Comparison of ENCODE assay signal across 23 cellular contexts in the genomic region with DNA sequence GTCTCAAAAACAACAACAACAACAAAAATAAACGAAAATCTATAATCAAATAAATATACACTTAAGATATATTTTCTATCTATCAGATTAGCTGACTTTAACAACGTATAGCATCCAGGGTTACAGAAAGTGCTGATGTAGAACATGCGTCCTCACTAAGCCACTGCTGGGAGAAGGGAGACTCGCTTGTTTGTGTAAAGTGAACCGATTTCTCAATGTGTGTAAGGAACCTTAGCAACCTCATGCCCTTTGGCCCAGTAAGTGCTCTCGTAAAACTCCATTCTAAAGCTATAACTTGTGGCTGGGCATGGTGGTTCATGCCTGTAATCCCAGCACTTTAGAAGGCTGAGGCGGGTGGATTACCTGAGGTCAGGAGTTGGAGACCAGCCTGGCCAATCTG. TPM values are rescaled to one million over a fixed set of nuclear protein-coding genes. Genes with fewer than 3 reads are reported as not detected.
DNase-seq lines count a peak whose midpoint lies in the region; ATAC-seq and TF ChIP-seq lines count a peak whose summit lies in the region.
"Had no signal": no experiment of that assay in that cellular context is flagged by ENCODE, and none has a peak within 500 bp of the region (broad histone marks: within the 10 kb centered on the region; RNA-seq: fewer than 3 reads in every experiment).

No MANE protein-coding gene starts in this region.

- dilution Hi-C loops in IMR-90 (cut with HindIII; ENCODE audit: low sequenced_read_pairs, unreplicated experiment): no loop called here

- H3K14ac ChIP-seq in IMR-90 (replicated peaks; ENCODE audit: low read depth, low read length): peak overlapping the region; percentile 27; the same call in 1 of the 2 replicates
- no peak overlapping the region for H3K14ac ChIP-seq in H9 (ENCODE audit: insufficient read depth, low read length)

- H4K5ac ChIP-seq in IMR-90 (ENCODE audit: low read depth, low read length): no peak overlapping the region
- H4K5ac ChIP-seq in H9 (ENCODE audit: insufficient read length, low read depth, low read length): no peak overlapping the region

- H3F3A ChIP-seq in smooth muscle cell (ENCODE audit: low read depth): peaks cover 16% of the 10 kb centered on the region

- TF ChIP-seq POLR2A in IMR-90 (IDR thresholded peaks at IDR 0.05; ENCODE audit: low read depth, low read length): no peak

- H3K9me3 ChIP-seq in IMR-90 (ENCODE audit: control insufficient read depth, insufficient read depth, low read length) (no peaks in the 10 kb centered on the region), RWPE2 (ENCODE audit: severe bottlenecking) (no peaks in the 10 kb centered on the region), left lung (no peaks in the 10 kb centered on the region), smooth muscle cell (replicated peaks; ENCODE audit: low read depth) (no peaks in the 10 kb centered on the region), H9 (ENCODE audit: control insufficient read depth, low read depth, low read length) (no peaks in the 10 kb centered on the region)
- H3K9me3 ChIP-seq: heart left ventricle, thyroid gland had no signal

- no peak overlapping the region for H2BK15ac ChIP-seq in IMR-90 (ENCODE audit: low read depth, low read length)
- no peak overlapping the region for H2BK15ac ChIP-seq in H9 (ENCODE audit: low read depth, low read length)

- H2AK5ac ChIP-seq in IMR-90 (ENCODE audit: low read depth, low read length) (peak overlapping the region; percentile 54; the same call in 1 of the 2 replicates), H9 (ENCODE audit: insufficient read length, low read length) (no peak overlapping the region)

- no peak overlapping the region for H3K4me3 Mint-ChIP-seq in H9
- H3K4me3 Mint-ChIP-seq: memory B cell, natural killer cell, T-helper 17 cell had no signal

- H2BK5ac ChIP-seq in IMR-90 (ENCODE audit: low read depth, low read length, poor library complexity, severe bottlenecking) (no peak overlapping the region), H9 (ENCODE audit: insufficient read length, low read length) (no peak overlapping the region)

- H3K4me1 ChIP-seq in IMR-90 (ENCODE audit: control insufficient read depth, insufficient read depth, low read length): peaks cover 20% of the 10 kb centered on the region
- H3K4me1 ChIP-seq in RWPE2 (ENCODE audit: insufficient read depth, poor library complexity, severe bottlenecking): peaks cover 3% of the 10 kb centered on the region
- H3K4me1 ChIP-seq in left lung: peaks cover 13 to 34% of the 10 kb centered on the region in 2 donors
- peaks cover 17% of the 10 kb centered on the region for H3K4me1 ChIP-seq in smooth muscle cell (ENCODE audit: low read depth)
- no peaks in the 10 kb centered on the region; the same call in 1 of the 2 replicates for H3K4me1 ChIP-seq in H9 (ENCODE audit: insufficient read depth, low read length)

- BruUV-seq in IMR-90 (replicated peaks; lab: Mats Ljungman, UMichigan): no TSS peak

- H4K8ac ChIP-seq in IMR-90 (ENCODE audit: low read depth in 2 of 2, low read length in 2 of 2): no peak overlapping the region
- H4K8ac ChIP-seq in H9 (replicated peaks; ENCODE audit: insufficient read length, low read depth, low read length): no peak overlapping the region

- H3K56ac ChIP-seq in IMR-90 (ENCODE audit: extremely low read depth, insufficient read depth, low read length) (no peak overlapping the region), H9 (ENCODE audit: insufficient read length, low read depth, low read length) (no peak overlapping the region)

- H2BK120ac ChIP-seq in IMR-90 (ENCODE audit: low read depth, low read length) (no peak overlapping the region; the same call in 1 of the 2 replicates), H9 (ENCODE audit: low read depth, low read length, poor library complexity, severe bottlenecking) (no peak overlapping the region)

- POLR2A ChIA-PET in IMR-90 (lab: Charles Lee; ENCODE audit: unreplicated experiment): no interaction called here

- in situ Hi-C loops in IMR-90 (cut with MboI; ENCODE audit: low sequenced_read_pairs): no loop called here

- H2AFZ ChIP-seq in IMR-90 (replicated peaks; ENCODE audit: low read length, poor library complexity) (no peak overlapping the region), smooth muscle cell (ENCODE audit: low read depth) (no peak overlapping the region), H9 (ENCODE audit: low read length) (no peak overlapping the region)

- H2AK9ac ChIP-seq in IMR-90 (replicated peaks; ENCODE audit: low read depth, low read length, poor library complexity): no peak overlapping the region

- H3K9me1 ChIP-seq in IMR-90 (ENCODE audit: insufficient read depth, low read length): peaks cover 19% of the 10 kb centered on the region

- CTCF ChIA-PET in IMR-90 (lab: Yijun Ruan, JAX): no interaction called here

- intact Hi-C loops in IMR-90 (cut with micrococcal nuclease) (no loop called here), left lung (cut with DNase I) (no loop called here)

- H3K4me3 ChIP-seq in IMR-90 (ENCODE audit: insufficient read depth, low read depth, low read length) (no peak overlapping the region), RWPE2 (ENCODE audit: severe bottlenecking) (no peak overlapping the region), left lung (no peak overlapping the region), smooth muscle cell (no peak overlapping the region)
- H3K4me3 ChIP-seq: heart left ventricle, thyroid gland had no signal

- H3K4me2 ChIP-seq in IMR-90 (ENCODE audit: low read depth, low read length) (no peak overlapping the region), smooth muscle cell (no peak overlapping the region), H9 (ENCODE audit: insufficient read depth, insufficient read length, low read length) (no peak overlapping the region)

- H3K4me1 Mint-ChIP-seq in H9: peaks cover 4 to 9% of the 10 kb centered on the region in 2 experiments
- H3K4me1 Mint-ChIP-seq: memory B cell, natural killer cell had no signal

- no peak overlapping the region for H3K9ac ChIP-seq in IMR-90 (ENCODE audit: low read depth, low read length)
- H3K9ac ChIP-seq in smooth muscle cell (ENCODE audit: low read depth): no peak overlapping the region
- H3K9ac ChIP-seq in H9 (ENCODE audit: extremely low read depth, insufficient read length, low read length): no peak overlapping the region

- no peak overlapping the region for H2BK12ac ChIP-seq in H9 (ENCODE audit: insufficient read length, low read depth, low read length)

- H3K79me2 ChIP-seq in smooth muscle cell (ENCODE audit: low read depth) (no peaks in the 10 kb centered on the region), H9 (ENCODE audit: insufficient read depth, low read length) (no peaks in the 10 kb centered on the region)

- H3K4ac ChIP-seq in IMR-90 (ENCODE audit: low read depth, low read length) (no peak overlapping the region), H9 (ENCODE audit: low read depth, low read length) (no peak overlapping the region)

- no peaks in the 10 kb centered on the region for H3K23me2 ChIP-seq in H9 (ENCODE audit: insufficient read length, low read depth, low read length, poor library complexity, severe bottlenecking)

- no peak for TF ChIP-seq RAD21 in IMR-90 (IDR thresholded peaks at IDR 0.05; ENCODE audit: low read length)

- H3T11ph ChIP-seq in H9 (ENCODE audit: low read length): no peak overlapping the region

- H4K91ac ChIP-seq in IMR-90 (ENCODE audit: insufficient read depth, low read depth, low read length) (no peak overlapping the region), H9 (ENCODE audit: insufficient read length, low read depth, low read length) (no peak overlapping the region)

- no peaks in the 10 kb centered on the region for H3K36me3 Mint-ChIP-seq in H9 (ENCODE audit: insufficient read depth in 1 of 3, low read depth in 3 of 3)
- H3K36me3 Mint-ChIP-seq: memory B cell, natural killer cell had no signal

- no CpG with 5 or more reads among the region's 7 CpGs for WGBS in IMR-90 (ENCODE audit: extremely low coverage in 2 of 2, insufficient read length in 1 of 2), 2 experiments
- WGBS in smooth muscle cell (ENCODE audit: low lambda C conversion rate): 32% methylated on average over 7 of the region's 7 CpGs
- WGBS in H9 (ENCODE audit: extremely low coverage, insufficient read length, low lambda C conversion rate): 100% methylated on average over 1 of the region's 7 CpGs

- no peak overlapping the region for H3K23ac ChIP-seq in IMR-90 (ENCODE audit: low read depth, low read length)
- no peak overlapping the region for H3K23ac ChIP-seq in H9 (ENCODE audit: insufficient read length, low read depth, low read length)

- H2BK20ac ChIP-seq in IMR-90 (ENCODE audit: low read depth, low read length): peak overlapping the region; percentile 72; the same call in 1 of the 2 replicates
- no peak overlapping the region for H2BK20ac ChIP-seq in H9 (ENCODE audit: low read depth, low read length, poor library complexity, severe bottlenecking)

- H3K18ac ChIP-seq in IMR-90 (ENCODE audit: low read depth, low read length) (no peak overlapping the region), H9 (ENCODE audit: insufficient read length, low read depth, low read length) (no peak overlapping the region)

- H3K36me3 ChIP-seq in IMR-90 (ENCODE audit: control insufficient read depth, insufficient read depth, low read length) (no peaks in the 10 kb centered on the region), RWPE2 (ENCODE audit: low read depth) (no peaks in the 10 kb centered on the region), left lung (no peaks in the 10 kb centered on the region), smooth muscle cell (ENCODE audit: low read depth) (no peaks in the 10 kb centered on the region)
- H3K36me3 ChIP-seq: heart left ventricle, thyroid gland, WERI-Rb-1 had no signal

- H3K27me3 ChIP-seq in IMR-90 (ENCODE audit: control insufficient read depth, insufficient read depth, low read length): no peaks in the 10 kb centered on the region
- no peaks in the 10 kb centered on the region for H3K27me3 ChIP-seq in RWPE2 (ENCODE audit: insufficient read depth, poor library complexity, severe bottlenecking)
- no peaks in the 10 kb centered on the region for H3K27me3 ChIP-seq in left lung
- no peaks in the 10 kb centered on the region for H3K27me3 ChIP-seq in smooth muscle cell (ENCODE audit: low read depth)
- no peaks in the 10 kb centered on the region for H3K27me3 ChIP-seq in H9 (ENCODE audit: insufficient read depth, low read length)
- H3K27me3 ChIP-seq: heart left ventricle, thyroid gland had no signal

- 0 out of 4 replicates have a peak, but pooled peaks cover 0 to 7% of the 10 kb centered on the region in 2 experiments for H3K79me1 ChIP-seq in IMR-90 (ENCODE audit: low read depth in 1 of 2, low read length in 2 of 2)
- no peaks in the 10 kb centered on the region for H3K79me1 ChIP-seq in H9 (ENCODE audit: insufficient read depth, low read depth, low read length, poor library complexity, severe bottlenecking)

- TF ChIP-seq CTCF in IMR-90 (conservative IDR thresholded peaks at IDR 0.05; ENCODE audit: low read depth, low read length): no peak
- TF ChIP-seq CTCF in RWPE2 (IDR thresholded peaks at IDR 0.05; ENCODE audit: poor library complexity, severe bottlenecking): no peak
- TF ChIP-seq CTCF in left lung (IDR thresholded peaks at IDR 0.05): no peak
- no peak for TF ChIP-seq CTCF in smooth muscle cell (IDR thresholded peaks at IDR 0.05; ENCODE audit: borderline replicate concordance, insufficient read depth, poor library complexity, severe bottlenecking)
- no peak for TF ChIP-seq CTCF in H9 (conservative IDR thresholded peaks at IDR 0.05)

- H3K9me3 Mint-ChIP-seq in H9: no peaks in the 10 kb centered on the region
- H3K9me3 Mint-ChIP-seq: memory B cell, natural killer cell had no signal

- ATAC-seq in IMR-90 (ENCODE audit: low read depth) (no peak), RWPE2 (ENCODE audit: low read depth) (peak; percentile 49), left lung (peak; percentile 58), HG03108 (IDR thresholded peaks at IDR 0.05; ENCODE audit: unreplicated experiment) (no peak)
- ATAC-seq: heart left ventricle, natural killer cell, T-helper 17 cell had no signal

- no peaks in the 10 kb centered on the region; the same call in 1 of the 2 replicates for H4K20me1 ChIP-seq in IMR-90 (ENCODE audit: insufficient read depth, low read length)
- no peaks in the 10 kb centered on the region for H4K20me1 ChIP-seq in smooth muscle cell (ENCODE audit: low read depth)
- no peaks in the 10 kb centered on the region for H4K20me1 ChIP-seq in H9 (ENCODE audit: control insufficient read depth, insufficient read depth, insufficient read length)

- H3K27me3 Mint-ChIP-seq in H9 (ENCODE audit: low read depth): peaks cover 4% of the 10 kb centered on the region
- H3K27me3 Mint-ChIP-seq: T-helper 17 cell had no signal

- no peak overlapping the region for H3K27ac Mint-ChIP-seq in H9
- H3K27ac Mint-ChIP-seq: memory B cell, natural killer cell, T-helper 17 cell had no signal

- DNase-seq in IMR-90 (no peak), RWPE2 (ENCODE audit: low spot score) (no peak), left lung (no peak), smooth muscle cell (lab: John Stamatoyannopoulos, UW; ENCODE audit: unreplicated experiment) (no peak), H9 (no peak)
- DNase-seq in activated CD4-positive, alpha-beta T cell treated with anti-CD3 and anti-CD28 coated beads for 1 hour: no peak
- DNase-seq: activated CD4-positive, alpha-beta T cell treated with anti-CD3 and anti-CD28 coated beads, Interleukin-2, amount 50 U/mL, for 48 hours; activated gamma-delta T cell treated with Interleukin-2 at 50 U/mL for 16 hours; activated T-cell treated with anti-CD3 and anti-CD28 coated beads for 4 hours; cortex of kidney; DMS79; H7; heart left ventricle; natural killer cell; NCI-H146; NCI-H2171 treated with DMSO at 0.1 percent for 48 hours; NCI-H82; stimulated activated naive CD4-positive, alpha-beta T cell treated with Interleukin-2 at 50 U/mL for 16 hours; T-helper 17 cell; WERI-Rb-1 had no signal

- no peak overlapping the region for H3K27ac ChIP-seq in IMR-90 (ENCODE audit: insufficient read depth, low read length)
- no peak overlapping the region for H3K27ac ChIP-seq in RWPE2 (ENCODE audit: poor library complexity, severe bottlenecking)
- no peak overlapping the region for H3K27ac ChIP-seq in left lung
- peak overlapping the region; percentile 6 for H3K27ac ChIP-seq in smooth muscle cell (ENCODE audit: low read depth)
- H3K27ac ChIP-seq in H9 (ENCODE audit: insufficient read length, low read depth, low read length): no peak overlapping the region
- H3K27ac ChIP-seq: heart left ventricle, WERI-Rb-1 had no signal

RNA-seq across cellular contexts. Expression of gene NFKBIA, which starts 23.8 kb away (rescaled TPM):
- total RNA-seq in IMR-90 (2012; rRNA removed) (97.1 and 102 TPM in 2 replicates), left lung (100 to 1,000 TPM; 133 to 348 TPM), smooth muscle cell (170 and 215 TPM in 2 replicates), H9 (2021) (38.4 and 39.1 TPM in 2 replicates)
- polyA plus RNA-seq in IMR-90 (2012; rRNA removed) (71.1 and 76.5 TPM in 2 replicates), smooth muscle cell (207 and 223 TPM in 2 replicates)
- polyA plus RNA-seq in IMR-90 (2012; cell fraction: cytosol; rRNA removed): 88.2 and 125 TPM in 2 replicates
- polyA plus RNA-seq in IMR-90 (2012; cell fraction: nucleus; rRNA removed; ENCODE audit: low replicate concordance): 272 and 345 TPM in 2 replicates

Comparison
In these comparisons a context has a peak if more than half of its experiments do, and no peak if none do; other contexts are left out.
1. ATAC-seq: peak in RWPE2 (single experiment) and left lung (single experiment); none in IMR-90 (single experiment) and HG03108 (single experiment).